ENCODE assay signal across 1 cellular context in the genomic region with DNA sequence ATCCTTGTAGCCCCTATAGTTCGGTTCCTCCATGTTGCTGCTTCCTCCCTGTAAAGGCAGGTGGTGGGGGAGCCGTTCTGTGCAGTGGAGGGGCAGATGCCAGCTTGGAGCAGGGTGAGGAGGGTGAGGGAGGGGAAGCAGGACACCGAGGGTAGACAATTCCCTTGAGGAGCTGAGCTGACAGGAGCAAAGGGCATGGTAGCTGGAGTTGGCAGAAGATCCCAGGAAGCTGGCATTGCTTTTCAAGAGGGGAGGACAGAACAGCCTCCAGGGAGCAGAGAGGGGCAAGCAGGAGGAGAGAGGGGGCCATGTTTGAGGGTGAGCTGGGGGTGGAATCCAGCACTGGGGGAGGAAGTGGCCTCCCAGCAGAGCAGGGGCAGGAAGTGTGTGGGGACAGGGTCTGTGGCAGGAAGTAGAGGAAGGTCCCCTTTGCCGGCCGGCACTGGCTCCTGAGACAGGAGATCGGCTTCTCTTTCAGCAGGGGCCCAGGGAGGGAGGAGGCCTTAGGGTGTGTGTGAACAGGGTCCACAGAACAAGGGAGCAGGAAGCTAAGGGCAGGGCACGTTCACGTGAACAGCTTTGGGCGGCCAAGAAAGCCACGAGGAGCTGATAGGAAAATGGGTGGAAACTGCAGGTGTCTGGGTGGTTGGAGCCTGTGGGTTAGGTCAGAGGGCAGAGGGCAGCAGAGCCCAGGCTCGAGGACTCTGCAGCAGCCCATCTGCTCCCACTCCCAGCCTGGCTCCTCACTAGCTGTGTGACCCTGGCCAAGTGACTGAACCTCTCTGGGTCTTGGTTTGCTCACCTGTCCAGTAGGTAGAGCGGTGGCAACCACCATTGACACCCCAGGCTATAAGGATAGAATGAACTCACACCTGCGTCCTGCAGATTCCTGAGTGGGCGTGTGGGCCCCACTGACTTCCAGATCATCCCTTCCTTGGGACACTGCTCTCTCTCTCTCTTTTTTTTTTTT.
TF ChIP-seq lines count a peak whose summit lies in the region.

No MANE protein-coding gene starts in this region.

TF ChIP-seq in GM12878, 131 proteins besides CTCF, POLR2A, EP300 and RAD21 (continued from another document):
- TF ChIP-seq BMI1 (IDR thresholded peaks at IDR 0.05; ENCODE audit: borderline replicate concordance) (no peak), GABPA (IDR thresholded peaks at IDR 0.05; ENCODE audit: low read depth) (0 out of 2 replicates have a peak, but pooled peaks have one; percentile 57), CREM (IDR thresholded peaks at IDR 0.05; ENCODE audit: low read depth) (no peak), EGR1 (IDR thresholded peaks at IDR 0.05; ENCODE audit: borderline replicate concordance in 1 of 2, low read depth in 2 of 2, low read length in 2 of 2) (0 out of 3 replicates have a peak, but pooled peaks of 1 of the 2 experiments have one; percentile 30), LARP7 (IDR thresholded peaks at IDR 0.05) (no peak), SIX5 (IDR thresholded peaks at IDR 0.05; ENCODE audit: low read depth, low read length, severe bottlenecking) (no peak), E4F1 (IDR thresholded peaks at IDR 0.05; ENCODE audit: borderline replicate concordance, partially characterized antibody) (no peak), ETV6 (conservative IDR thresholded peaks at IDR 0.05 in 1 of 2, IDR thresholded peaks at IDR 0.05 in 1 of 2; ENCODE audit: borderline replicate concordance in 1 of 2, low read depth in 1 of 2) (peak in 1 of 2 experiments; percentile 30; a peak in 1 of 4 replicates), NKRF (conservative IDR thresholded peaks at IDR 0.05) (no peak), SPI1 (IDR thresholded peaks at IDR 0.05; ENCODE audit: borderline replicate concordance, insufficient read depth, low read depth, low read length) (peak; percentile 58; the same call in 1 of the 2 replicates), ZSCAN29 (IDR thresholded peaks at IDR 0.05) (no peak), MTA3 (IDR thresholded peaks at IDR 0.05; ENCODE audit: borderline replicate concordance, low read length) (no peak), NBN (IDR thresholded peaks at IDR 0.05) (no peak), BACH1 (IDR thresholded peaks at IDR 0.05; ENCODE audit: borderline replicate concordance) (no peak), HDGF (IDR thresholded peaks at IDR 0.05) (0 out of 2 replicates have a peak, but pooled peaks have one; percentile 26), CBX3 (IDR thresholded peaks at IDR 0.05; ENCODE audit: borderline replicate concordance, low read depth) (no peak), YY1 (IDR thresholded peaks at IDR 0.05; ENCODE audit: low read depth, low read length) (0 out of 2 replicates have a peak, but pooled peaks have one; percentile 23), USF1 (IDR thresholded peaks at IDR 0.05; ENCODE audit: borderline replicate concordance, extremely low read length, insufficient read depth, low read depth, low read length) (no peak), IKZF2 (IDR thresholded peaks at IDR 0.05) (no peak)
- TF ChIP-seq, protein P1, sequence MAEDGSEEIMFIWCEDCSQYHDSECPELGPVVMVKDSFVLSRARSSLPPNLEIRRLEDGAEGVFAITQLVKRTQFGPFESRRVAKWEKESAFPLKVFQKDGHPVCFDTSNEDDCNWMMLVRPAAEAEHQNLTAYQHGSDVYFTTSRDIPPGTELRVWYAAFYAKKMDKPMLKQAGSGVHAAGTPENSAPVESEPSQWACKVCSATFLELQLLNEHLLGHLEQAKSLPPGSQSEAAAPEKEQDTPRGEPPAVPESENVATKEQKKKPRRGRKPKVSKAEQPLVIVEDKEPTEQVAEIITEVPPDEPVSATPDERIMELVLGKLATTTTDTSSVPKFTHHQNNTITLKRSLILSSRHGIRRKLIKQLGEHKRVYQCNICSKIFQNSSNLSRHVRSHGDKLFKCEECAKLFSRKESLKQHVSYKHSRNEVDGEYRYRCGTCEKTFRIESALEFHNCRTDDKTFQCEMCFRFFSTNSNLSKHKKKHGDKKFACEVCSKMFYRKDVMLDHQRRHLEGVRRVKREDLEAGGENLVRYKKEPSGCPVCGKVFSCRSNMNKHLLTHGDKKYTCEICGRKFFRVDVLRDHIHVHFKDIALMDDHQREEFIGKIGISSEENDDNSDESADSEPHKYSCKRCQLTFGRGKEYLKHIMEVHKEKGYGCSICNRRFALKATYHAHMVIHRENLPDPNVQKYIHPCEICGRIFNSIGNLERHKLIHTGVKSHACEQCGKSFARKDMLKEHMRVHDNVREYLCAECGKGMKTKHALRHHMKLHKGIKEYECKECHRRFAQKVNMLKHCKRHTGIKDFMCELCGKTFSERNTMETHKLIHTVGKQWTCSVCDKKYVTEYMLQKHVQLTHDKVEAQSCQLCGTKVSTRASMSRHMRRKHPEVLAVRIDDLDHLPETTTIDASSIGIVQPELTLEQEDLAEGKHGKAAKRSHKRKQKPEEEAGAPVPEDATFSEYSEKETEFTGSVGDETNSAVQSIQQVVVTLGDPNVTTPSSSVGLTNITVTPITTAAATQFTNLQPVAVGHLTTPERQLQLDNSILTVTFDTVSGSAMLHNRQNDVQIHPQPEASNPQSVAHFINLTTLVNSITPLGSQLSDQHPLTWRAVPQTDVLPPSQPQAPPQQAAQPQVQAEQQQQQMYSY (CRISPR knock-in tag; IDR thresholded peaks at IDR 0.05), result no peak
- TF ChIP-seq, protein P2, sequence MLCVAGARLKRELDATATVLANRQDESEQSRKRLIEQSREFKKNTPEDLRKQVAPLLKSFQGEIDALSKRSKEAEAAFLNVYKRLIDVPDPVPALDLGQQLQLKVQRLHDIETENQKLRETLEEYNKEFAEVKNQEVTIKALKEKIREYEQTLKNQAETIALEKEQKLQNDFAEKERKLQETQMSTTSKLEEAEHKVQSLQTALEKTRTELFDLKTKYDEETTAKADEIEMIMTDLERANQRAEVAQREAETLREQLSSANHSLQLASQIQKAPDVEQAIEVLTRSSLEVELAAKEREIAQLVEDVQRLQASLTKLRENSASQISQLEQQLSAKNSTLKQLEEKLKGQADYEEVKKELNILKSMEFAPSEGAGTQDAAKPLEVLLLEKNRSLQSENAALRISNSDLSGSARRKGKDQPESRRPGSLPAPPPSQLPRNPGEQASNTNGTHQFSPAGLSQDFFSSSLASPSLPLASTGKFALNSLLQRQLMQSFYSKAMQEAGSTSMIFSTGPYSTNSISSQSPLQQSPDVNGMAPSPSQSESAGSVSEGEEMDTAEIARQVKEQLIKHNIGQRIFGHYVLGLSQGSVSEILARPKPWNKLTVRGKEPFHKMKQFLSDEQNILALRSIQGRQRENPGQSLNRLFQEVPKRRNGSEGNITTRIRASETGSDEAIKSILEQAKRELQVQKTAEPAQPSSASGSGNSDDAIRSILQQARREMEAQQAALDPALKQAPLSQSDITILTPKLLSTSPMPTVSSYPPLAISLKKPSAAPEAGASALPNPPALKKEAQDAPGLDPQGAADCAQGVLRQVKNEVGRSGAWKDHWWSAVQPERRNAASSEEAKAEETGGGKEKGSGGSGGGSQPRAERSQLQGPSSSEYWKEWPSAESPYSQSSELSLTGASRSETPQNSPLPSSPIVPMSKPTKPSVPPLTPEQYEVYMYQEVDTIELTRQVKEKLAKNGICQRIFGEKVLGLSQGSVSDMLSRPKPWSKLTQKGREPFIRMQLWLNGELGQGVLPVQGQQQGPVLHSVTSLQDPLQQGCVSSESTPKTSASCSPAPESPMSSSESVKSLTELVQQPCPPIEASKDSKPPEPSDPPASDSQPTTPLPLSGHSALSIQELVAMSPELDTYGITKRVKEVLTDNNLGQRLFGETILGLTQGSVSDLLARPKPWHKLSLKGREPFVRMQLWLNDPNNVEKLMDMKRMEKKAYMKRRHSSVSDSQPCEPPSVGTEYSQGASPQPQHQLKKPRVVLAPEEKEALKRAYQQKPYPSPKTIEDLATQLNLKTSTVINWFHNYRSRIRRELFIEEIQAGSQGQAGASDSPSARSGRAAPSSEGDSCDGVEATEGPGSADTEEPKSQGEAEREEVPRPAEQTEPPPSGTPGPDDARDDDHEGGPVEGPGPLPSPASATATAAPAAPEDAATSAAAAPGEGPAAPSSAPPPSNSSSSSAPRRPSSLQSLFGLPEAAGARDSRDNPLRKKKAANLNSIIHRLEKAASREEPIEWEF (IDR thresholded peaks at IDR 0.05; ENCODE audit: insufficient replicate concordance, low read depth, low read length), result no peak
- TF ChIP-seq, protein P3, sequence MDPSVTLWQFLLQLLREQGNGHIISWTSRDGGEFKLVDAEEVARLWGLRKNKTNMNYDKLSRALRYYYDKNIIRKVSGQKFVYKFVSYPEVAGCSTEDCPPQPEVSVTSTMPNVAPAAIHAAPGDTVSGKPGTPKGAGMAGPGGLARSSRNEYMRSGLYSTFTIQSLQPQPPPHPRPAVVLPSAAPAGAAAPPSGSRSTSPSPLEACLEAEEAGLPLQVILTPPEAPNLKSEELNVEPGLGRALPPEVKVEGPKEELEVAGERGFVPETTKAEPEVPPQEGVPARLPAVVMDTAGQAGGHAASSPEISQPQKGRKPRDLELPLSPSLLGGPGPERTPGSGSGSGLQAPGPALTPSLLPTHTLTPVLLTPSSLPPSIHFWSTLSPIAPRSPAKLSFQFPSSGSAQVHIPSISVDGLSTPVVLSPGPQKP (IDR thresholded peaks at IDR 0.05; ENCODE audit: low read depth, low read length), result no peak
- TF ChIP-seq, protein P4, sequence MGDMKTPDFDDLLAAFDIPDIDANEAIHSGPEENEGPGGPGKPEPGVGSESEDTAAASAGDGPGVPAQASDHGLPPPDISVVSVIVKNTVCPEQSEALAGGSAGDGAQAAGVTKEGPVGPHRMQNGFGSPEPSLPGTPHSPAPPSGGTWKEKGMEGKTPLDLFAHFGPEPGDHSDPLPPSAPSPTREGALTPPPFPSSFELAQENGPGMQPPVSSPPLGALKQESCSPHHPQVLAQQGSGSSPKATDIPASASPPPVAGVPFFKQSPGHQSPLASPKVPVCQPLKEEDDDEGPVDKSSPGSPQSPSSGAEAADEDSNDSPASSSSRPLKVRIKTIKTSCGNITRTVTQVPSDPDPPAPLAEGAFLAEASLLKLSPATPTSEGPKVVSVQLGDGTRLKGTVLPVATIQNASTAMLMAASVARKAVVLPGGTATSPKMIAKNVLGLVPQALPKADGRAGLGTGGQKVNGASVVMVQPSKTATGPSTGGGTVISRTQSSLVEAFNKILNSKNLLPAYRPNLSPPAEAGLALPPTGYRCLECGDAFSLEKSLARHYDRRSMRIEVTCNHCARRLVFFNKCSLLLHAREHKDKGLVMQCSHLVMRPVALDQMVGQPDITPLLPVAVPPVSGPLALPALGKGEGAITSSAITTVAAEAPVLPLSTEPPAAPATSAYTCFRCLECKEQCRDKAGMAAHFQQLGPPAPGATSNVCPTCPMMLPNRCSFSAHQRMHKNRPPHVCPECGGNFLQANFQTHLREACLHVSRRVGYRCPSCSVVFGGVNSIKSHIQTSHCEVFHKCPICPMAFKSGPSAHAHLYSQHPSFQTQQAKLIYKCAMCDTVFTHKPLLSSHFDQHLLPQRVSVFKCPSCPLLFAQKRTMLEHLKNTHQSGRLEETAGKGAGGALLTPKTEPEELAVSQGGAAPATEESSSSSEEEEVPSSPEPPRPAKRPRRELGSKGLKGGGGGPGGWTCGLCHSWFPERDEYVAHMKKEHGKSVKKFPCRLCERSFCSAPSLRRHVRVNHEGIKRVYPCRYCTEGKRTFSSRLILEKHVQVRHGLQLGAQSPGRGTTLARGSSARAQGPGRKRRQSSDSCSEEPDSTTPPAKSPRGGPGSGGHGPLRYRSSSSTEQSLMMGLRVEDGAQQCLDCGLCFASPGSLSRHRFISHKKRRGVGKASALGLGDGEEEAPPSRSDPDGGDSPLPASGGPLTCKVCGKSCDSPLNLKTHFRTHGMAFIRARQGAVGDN (IDR thresholded peaks at IDR 0.05), result no peak
TF ChIP-seq in GM12878: peak in this region for 6.
